Comparison of ENCODE assay signal across 8 cellular contexts in genomic region chr3:191244242-191244867, GRCh38. TPM values are rescaled to one million over a fixed set of nuclear protein-coding genes. Genes with fewer than 3 reads are reported as not detected.
DNase-seq lines count a peak whose midpoint lies in the region; ATAC-seq and TF ChIP-seq lines count a peak whose summit lies in the region.

No MANE protein-coding gene starts in this region.

- H3K9ac ChIP-seq in neural cell (ENCODE audit: low read length): no peak overlapping the region

- H3K27me3 Mint-ChIP-seq in effector memory CD8-positive, alpha-beta T cell: no peaks in the 10 kb centered on the region

- peak; percentile 34 for DNase-seq in NCI-H1105 treated with DMSO at 0.1 percent for 48 hours (lab: John Stamatoyannopoulos, UW)
- no peak for DNase-seq in NCI-H1105 (lab: John Stamatoyannopoulos, UW)
- DNase-seq in OCI-M2 (lab: John Stamatoyannopoulos, UW; ENCODE audit: unreplicated experiment): no peak
- DNase-seq in effector memory CD8-positive, alpha-beta T cell: no peak

- no peaks in the 10 kb centered on the region for H3K9me3 ChIP-seq in neural cell (ENCODE audit: low read length)

- H3K27ac ChIP-seq in VCaP (no peak overlapping the region), neural cell (ENCODE audit: low read length) (no peak overlapping the region)

- no peaks in the 10 kb centered on the region for H4K20me1 ChIP-seq in neural cell (ENCODE audit: insufficient read depth)

- no peak overlapping the region for H2AFZ ChIP-seq in neural cell (ENCODE audit: low read depth, low read length)

- peak; percentile 31 for TF ChIP-seq RAD21 in neural cell (conservative IDR thresholded peaks at IDR 0.05)

- H3K4me1 Mint-ChIP-seq in effector memory CD8-positive, alpha-beta T cell (ENCODE audit: low read depth in 2 of 2): no peaks in the 10 kb centered on the region

- no peak for TF ChIP-seq EP300 in neural cell (conservative IDR thresholded peaks at IDR 0.05; ENCODE audit: poor library complexity, severe bottlenecking)

- no peak overlapping the region for H3K4me3 Mint-ChIP-seq in effector memory CD8-positive, alpha-beta T cell

- H3K36me3 ChIP-seq in neural cell (ENCODE audit: insufficient read depth, low read length): no peaks in the 10 kb centered on the region

- H3K36me3 Mint-ChIP-seq in effector memory CD8-positive, alpha-beta T cell (ENCODE audit: insufficient read depth): no peaks in the 10 kb centered on the region

- TF ChIP-seq CTCF in VCaP (conservative IDR thresholded peaks at IDR 0.05) (peak; percentile 67), neural cell (IDR thresholded peaks at IDR 0.05; ENCODE audit: poor library complexity, severe bottlenecking) (peak; percentile 43)

- H3K9me2 ChIP-seq in neural cell (ENCODE audit: insufficient read depth, low read length): no peaks in the 10 kb centered on the region

- no peak overlapping the region for H3K27ac Mint-ChIP-seq in effector memory CD8-positive, alpha-beta T cell

- no peak overlapping the region for H3K4me3 ChIP-seq in neural cell (ENCODE audit: low read length)

- peaks cover 0 to 2% of the 10 kb centered on the region in 2 donors for H3K9me3 Mint-ChIP-seq in effector memory CD8-positive, alpha-beta T cell

- H3K79me2 ChIP-seq in neural cell (replicated peaks; ENCODE audit: insufficient read depth, low read length): no peaks in the 10 kb centered on the region

- no peaks in the 10 kb centered on the region for H3F3A ChIP-seq in neural cell (ENCODE audit: insufficient read depth, low read length, poor library complexity, severe bottlenecking)

- H3K4me2 ChIP-seq in neural cell (ENCODE audit: low read length): no peak overlapping the region

- ATAC-seq in HG02938 (IDR thresholded peaks at IDR 0.05; ENCODE audit: unreplicated experiment) (peak; percentile 55), HG02610 (IDR thresholded peaks at IDR 0.05; ENCODE audit: unreplicated experiment) (no peak)
- ATAC-seq in effector memory CD8-positive, alpha-beta T cell (replicated peaks): no peak

- no peaks in the 10 kb centered on the region for H3K27me3 ChIP-seq in neural cell (ENCODE audit: insufficient read depth, low read depth, low read length)

TF ChIP-seq in neural cell, 6 proteins besides CTCF, POLR2A, EP300 and RAD21:
- TF ChIP-seq REST (IDR thresholded peaks at IDR 0.05; ENCODE audit: borderline replicate concordance): no peak
- TF ChIP-seq SMC3 (conservative IDR thresholded peaks at IDR 0.05; ENCODE audit: poor library complexity): no peak

RNA-seq across cellular contexts. Expression of gene OSTN, which starts 45.3 kb away (rescaled TPM):
- 0.17 TPM in 1 of 2 replicates, not detected in the other for polyA plus RNA-seq in neural cell
- polyA minus RNA-seq in neural cell: not detected in 2 replicates
